In the genomic region with DNA sequence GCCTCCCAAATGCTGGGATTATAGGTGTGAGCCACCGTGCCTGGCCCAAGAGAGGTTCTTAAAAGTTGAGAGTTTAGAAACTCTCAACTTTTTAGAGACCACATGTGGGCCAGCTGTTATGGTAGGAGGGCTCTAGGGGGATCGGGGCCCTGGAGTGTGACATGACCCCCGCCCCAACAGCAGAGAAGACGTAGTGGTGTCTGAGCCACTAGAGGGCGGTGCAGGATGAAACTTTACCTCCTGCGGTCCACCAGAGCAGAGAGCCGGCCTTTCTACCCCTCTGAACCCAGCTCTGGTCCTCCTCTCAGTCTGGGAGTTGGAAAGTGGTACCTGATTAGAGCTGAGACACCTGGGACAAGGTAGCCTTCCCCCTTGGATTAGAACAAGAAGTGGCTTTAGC, we compare ENCODE assay signal across 8 cellular contexts. TPM values are rescaled to one million over a fixed set of nuclear protein-coding genes. Genes with fewer than 3 reads are reported as not detected.
A peak's percentile ranks its signal among the peaks of the same experiment; 100 is the strongest.
DNase-seq lines count a peak whose midpoint lies in the region; ATAC-seq, FAIRE-seq and TF ChIP-seq lines count a peak whose summit lies in the region.

No MANE protein-coding gene starts in this region.

- no peak overlapping the region for H2AFZ ChIP-seq in Karpas-422 (ENCODE audit: low read length)

- peaks cover 1% of the 10 kb centered on the region for H3K4me1 Mint-ChIP-seq in activated naive CD4-positive, alpha-beta T cell treated with anti-CD3 and anti-CD28 coated beads for 36 hours (ENCODE audit: low read depth)

- no peaks in the 10 kb centered on the region for H3K9me3 Mint-ChIP-seq in activated naive CD4-positive, alpha-beta T cell treated with anti-CD3 and anti-CD28 coated beads for 36 hours

- WGBS in prostate gland, result 14% methylated on average over 7 of the region's 7 CpGs

- H3K4me3 Mint-ChIP-seq in activated naive CD4-positive, alpha-beta T cell treated with anti-CD3 and anti-CD28 coated beads for 36 hours, result no peak overlapping the region

- DNase-seq in DMS 273 treated with DMSO at 0.1 percent for 48 hours (lab: John Stamatoyannopoulos, UW) (peak; percentile 44), Karpas-422 (peak; percentile 85), RCC 7860 (ENCODE audit: low spot score) (peak; percentile 17), globus pallidus (ENCODE audit: low spot score) (peak; percentile 39), prostate gland (ENCODE audit: low spot score) (peak; percentile 37)
- peak; percentile 60 for DNase-seq in activated naive CD4-positive, alpha-beta T cell treated with anti-CD3 and anti-CD28 coated beads for 36 hours

- 0 out of 2 replicates have a peak, but pooled peaks cover 7% of the 10 kb centered on the region for H3K79me2 ChIP-seq in Karpas-422 (ENCODE audit: low read length)

- H3K4me3 ChIP-seq in Karpas-422 (ENCODE audit: low read length) (no peak overlapping the region), prostate gland (no peak overlapping the region)

- H3K27me3 ChIP-seq in Karpas-422 (ENCODE audit: low read length) (no peaks in the 10 kb centered on the region), prostate gland (replicated peaks; ENCODE audit: insufficient read depth) (no peaks in the 10 kb centered on the region)

- H4K20me1 ChIP-seq in Karpas-422 (ENCODE audit: insufficient read depth, low read depth, low read length), result no peaks in the 10 kb centered on the region; the same call in 1 of the 2 replicates

- CTCF ChIA-PET in activated naive CD4-positive, alpha-beta T cell treated with anti-CD3 and anti-CD28 coated beads for 36 hours (lab: Charles Lee), result interaction anchor here (0.8 to 3.5 kb wide), 14 partner anchors 8 to 47 kb away, joined by 3 to 19 read pairs (median 4); a partner anchor contains a TSS

- H3K4me1 ChIP-seq in Karpas-422 (ENCODE audit: low read length), result no peaks in the 10 kb centered on the region
- peaks cover 5% of the 10 kb centered on the region for H3K4me1 ChIP-seq in prostate gland (replicated peaks)

- intact Hi-C loops in activated naive CD4-positive, alpha-beta T cell treated with anti-CD3 and anti-CD28 coated beads for 36 hours (cut with micrococcal nuclease), result loop anchor here (1.0 kb wide), 1 partner anchor 45 kb away; no protein-coding TSS in a partner anchor
- intact Hi-C loops in prostate gland (cut with DNase I), result loop anchor here (5.0 kb wide), 1 partner anchor 39 kb away; no protein-coding TSS in a partner anchor

- no peak for ATAC-seq in HG02678 (IDR thresholded peaks at IDR 0.05; ENCODE audit: unreplicated experiment)
- ATAC-seq in HG03280 (IDR thresholded peaks at IDR 0.05; ENCODE audit: unreplicated experiment), result no peak

- H3K27me3 Mint-ChIP-seq in activated naive CD4-positive, alpha-beta T cell treated with anti-CD3 and anti-CD28 coated beads for 36 hours (ENCODE audit: low read depth), result no peaks in the 10 kb centered on the region

- H3K9ac ChIP-seq in Karpas-422 (ENCODE audit: low read length), result no peak overlapping the region

- peaks cover 33% of the 10 kb centered on the region for H3K36me3 Mint-ChIP-seq in activated naive CD4-positive, alpha-beta T cell treated with anti-CD3 and anti-CD28 coated beads for 36 hours (ENCODE audit: low read depth)

- H3K27ac ChIP-seq in Karpas-422 (ENCODE audit: low read length), result no peak overlapping the region
- no peak overlapping the region for H3K27ac ChIP-seq in prostate gland

- H3K36me3 ChIP-seq in Karpas-422 (ENCODE audit: insufficient read depth, low read length), result peaks cover 44% of the 10 kb centered on the region
- H3K36me3 ChIP-seq in prostate gland, result peaks cover 13 to 37% of the 10 kb centered on the region in 2 donors

- TF ChIP-seq POLR2A in prostate gland (IDR thresholded peaks at IDR 0.05), result no peak

- no peaks in the 10 kb centered on the region for H3K9me2 ChIP-seq in Karpas-422 (replicated peaks; ENCODE audit: insufficient read depth, low read length)

- no peak for FAIRE-seq in RCC 7860 (lab: Jason Lieb, UNC)

- H3K27ac Mint-ChIP-seq in activated naive CD4-positive, alpha-beta T cell treated with anti-CD3 and anti-CD28 coated beads for 36 hours, result no peak overlapping the region

- no peak overlapping the region for H3K4me2 ChIP-seq in Karpas-422 (ENCODE audit: low read depth, low read length, poor library complexity, severe bottlenecking)

- peak; percentile 19 to 74 (median 64) for TF ChIP-seq CTCF in prostate gland (IDR thresholded peaks at IDR 0.05)

- H3K9me3 ChIP-seq in Karpas-422 (ENCODE audit: low read length) (no peaks in the 10 kb centered on the region), prostate gland (no peaks in the 10 kb centered on the region)

RNA-seq across cellular contexts. Expression of a gene that starts 7.4 kb away (rescaled TPM):
- total RNA-seq in Karpas-422 (2014; rRNA removed; shearing (Covaris generic); ENCODE audit: low replicate concordance), result 213 and 402 TPM in 2 replicates
- total RNA-seq in activated naive CD4-positive, alpha-beta T cell treated with anti-CD3 and anti-CD28 coated beads for 36 hours, result 100 to 1,000 TPM; 174 to 175 TPM
- total RNA-seq in prostate gland, result 100 to 1,000 TPM; 185 to 193 TPM

RNA-seq across cellular contexts. Expression of a gene that starts 20.6 kb away (rescaled TPM):
- total RNA-seq in Karpas-422 (2014; rRNA removed; shearing (Covaris generic); ENCODE audit: low replicate concordance), result 0.97 and 2.7 TPM in 2 replicates
- total RNA-seq in activated naive CD4-positive, alpha-beta T cell treated with anti-CD3 and anti-CD28 coated beads for 36 hours, result not detected
- total RNA-seq in prostate gland, result 10 to 100 TPM; 19.9 to 59.7 TPM

RNA-seq across cellular contexts. Expression of a gene that starts 37.0 kb away (rescaled TPM):
- total RNA-seq in Karpas-422 (2014; rRNA removed; shearing (Covaris generic); ENCODE audit: low replicate concordance), result 26.8 and 32.0 TPM in 2 replicates
- total RNA-seq in activated naive CD4-positive, alpha-beta T cell treated with anti-CD3 and anti-CD28 coated beads for 36 hours, result 10 to 100 TPM; 35.5 to 37.0 TPM
- total RNA-seq in prostate gland, result 10 to 100 TPM; 37.3 to 55.2 TPM

RNA-seq across cellular contexts. Expression of a gene that starts 59.3 kb away (rescaled TPM):
- not detected in 2 replicates for total RNA-seq in Karpas-422 (2014; rRNA removed; shearing (Covaris generic); ENCODE audit: low replicate concordance)
- 1 to 10 TPM; 2.4 to 3.3 TPM for total RNA-seq in activated naive CD4-positive, alpha-beta T cell treated with anti-CD3 and anti-CD28 coated beads for 36 hours
- total RNA-seq in prostate gland, result 10 to 100 TPM; 18.1 to 18.5 TPM

Comparison
In these comparisons a context has a peak if more than half of its experiments do, and no peak if none do; other contexts are left out.
1. DNase-seq: peak in every context shown above with its lines; median percentile 85 in Karpas-422; 60 in activated naive CD4-positive, alpha-beta T cell treated with anti-CD3 and anti-CD28 coated beads for 36 hours; 44 in DMS 273 treated with DMSO at 0.1 percent for 48 hours; 39 in globus pallidus; 37 in prostate gland; 17 in RCC 7860.